Comparison of ENCODE assay signal across 26 cellular contexts in the genomic region with DNA sequence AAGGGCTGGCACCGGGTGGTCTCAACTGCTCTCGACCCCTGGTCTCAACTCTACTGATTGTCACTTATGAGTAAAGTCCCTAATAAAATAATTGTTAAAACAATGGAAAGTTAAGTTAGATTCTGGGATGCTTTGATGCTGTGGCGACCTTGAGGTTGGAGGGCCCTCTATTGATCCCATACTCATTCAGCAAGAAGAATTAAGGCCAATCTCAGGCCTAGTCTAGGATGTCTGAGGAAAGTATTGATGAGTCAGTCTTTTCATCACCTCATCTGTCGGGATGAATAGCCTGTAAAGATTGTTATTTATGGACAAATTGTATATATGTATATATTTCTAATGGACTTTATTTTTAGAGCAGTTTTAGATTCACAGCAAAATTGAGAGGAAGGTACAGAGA. TPM values are rescaled to one million over a fixed set of nuclear protein-coding genes. Genes with fewer than 3 reads are reported as not detected.
DNase-seq lines count a peak whose midpoint lies in the region; ATAC-seq, FAIRE-seq and TF ChIP-seq lines count a peak whose summit lies in the region.
"Had no signal": no experiment of that assay in that cellular context is flagged by ENCODE, and none has a peak within 500 bp of the region (broad histone marks: within the 10 kb centered on the region; RNA-seq: fewer than 3 reads in every experiment).

No MANE protein-coding gene starts in this region.

- H3K4ac ChIP-seq in H9 (ENCODE audit: low read depth, low read length), result no peak overlapping the region
- no peak overlapping the region for H3K4ac ChIP-seq in H1 (replicated peaks; ENCODE audit: insufficient read length, low read depth, low read length)
- no peak overlapping the region for H3K4ac ChIP-seq in mesenchymal stem cell (ENCODE audit: low read depth in 1 of 2, low read length in 2 of 2)

- no peak overlapping the region for H3K27ac Mint-ChIP-seq in H9
- H3K27ac Mint-ChIP-seq: activated CD4-positive, alpha-beta memory T cell treated with anti-CD3 and anti-CD28 coated beads, Interleukin-2, amount 10 ng/mL, durations not matched to agents 7 days and 5 days; activated naive CD4-positive, alpha-beta T cell treated with anti-CD3 and anti-CD28 coated beads, Interleukin-2, amount 10 ng/mL, durations not matched to agents 7 days and 5 days; activated T-cell treated with anti-CD3 and anti-CD28 coated beads, Interleukin-2, amount 50 U/mL, for 24 hours; B cell; natural killer cell had no signal

- H3K27me3 ChIP-seq in H9 (ENCODE audit: insufficient read depth, low read length) (no peaks in the 10 kb centered on the region), OCI-LY1 (ENCODE audit: insufficient read depth, low read length) (no peaks in the 10 kb centered on the region), H1 (replicated peaks in 1 of 4; ENCODE audit: control insufficient read depth in 3 of 4, extremely low read depth in 1 of 4, insufficient read depth in 3 of 4, low read length in 3 of 4) (no peaks in the 10 kb centered on the region), mesenchymal stem cell (ENCODE audit: control insufficient read depth in 1 of 2, insufficient read depth in 1 of 2, low read length in 2 of 2) (no peaks in the 10 kb centered on the region)
- H3K27me3 ChIP-seq: pancreas, upper lobe of left lung had no signal

- H2BK120ac ChIP-seq in H9 (ENCODE audit: low read depth, low read length, poor library complexity, severe bottlenecking), result no peak overlapping the region
- H2BK120ac ChIP-seq in H1 (replicated peaks; ENCODE audit: low read depth, low read length), result no peak overlapping the region
- H2BK120ac ChIP-seq in mesenchymal stem cell (ENCODE audit: low read depth, low read length), result no peak overlapping the region

- TF ChIP-seq POLR2A in H1 (IDR thresholded peaks at IDR 0.05; ENCODE audit: control extremely low read depth in 1 of 2, low read depth in 2 of 2, low read length in 2 of 2), result no peak

- H3T11ph ChIP-seq in H9 (ENCODE audit: low read length), result no peak overlapping the region

- H3K4me3 Mint-ChIP-seq in H9, result no peak overlapping the region
- H3K4me3 Mint-ChIP-seq: activated CD4-positive, alpha-beta memory T cell treated with anti-CD3 and anti-CD28 coated beads, Interleukin-2, amount 10 ng/mL, durations not matched to agents 7 days and 5 days; activated naive CD4-positive, alpha-beta T cell treated with anti-CD3 and anti-CD28 coated beads, Interleukin-2, amount 10 ng/mL, durations not matched to agents 7 days and 5 days; activated T-cell treated with anti-CD3 and anti-CD28 coated beads, Interleukin-2, amount 50 U/mL, for 24 hours; B cell; natural killer cell had no signal

- H4K91ac ChIP-seq in H9 (ENCODE audit: insufficient read length, low read depth, low read length) (no peak overlapping the region), H1 (replicated peaks; ENCODE audit: insufficient read length, low read length) (no peak overlapping the region), mesenchymal stem cell (ENCODE audit: low read length) (no peak overlapping the region)

- H3K18ac ChIP-seq in H9 (ENCODE audit: insufficient read length, low read depth, low read length) (no peak overlapping the region), H1 (ENCODE audit: extremely low read depth, low read length) (no peak overlapping the region), mesenchymal stem cell (ENCODE audit: low read depth in 1 of 2, low read length in 2 of 2) (no peak overlapping the region)

- no peak overlapping the region for H3K56ac ChIP-seq in H9 (ENCODE audit: insufficient read length, low read depth, low read length)
- no peak overlapping the region for H3K56ac ChIP-seq in H1 (replicated peaks; ENCODE audit: insufficient read length, low read depth, low read length)

- CTCF ChIA-PET in H1 (lab: Charles Lee; ENCODE audit: partially characterized antibody), result interaction anchor here (0.6 to 1.3 kb wide), 4 partner anchors 13 to 217 kb away, joined by 3 to 6 read pairs (median 4); no protein-coding TSS in a partner anchor

- H2BK12ac ChIP-seq in H9 (ENCODE audit: insufficient read length, low read depth, low read length) (no peak overlapping the region), H1 (ENCODE audit: low read depth, low read length) (no peak overlapping the region), mesenchymal stem cell (ENCODE audit: low read length in 2 of 2) (no peak overlapping the region)

- H2BK20ac ChIP-seq in H9 (ENCODE audit: low read depth, low read length, poor library complexity, severe bottlenecking) (no peak overlapping the region), H1 (ENCODE audit: low read length) (no peak overlapping the region)

- H3K23ac ChIP-seq in H9 (ENCODE audit: insufficient read length, low read depth, low read length), result no peak overlapping the region
- no peak overlapping the region for H3K23ac ChIP-seq in H1 (ENCODE audit: insufficient read length)
- H3K23ac ChIP-seq in mesenchymal stem cell (ENCODE audit: low read length in 2 of 2), result no peak overlapping the region

- H2BK15ac ChIP-seq in H9 (ENCODE audit: low read depth, low read length) (no peak overlapping the region), H1 (ENCODE audit: low read length) (no peak overlapping the region), mesenchymal stem cell (ENCODE audit: low read depth, poor library complexity, severe bottlenecking) (no peak overlapping the region)

- H3K79me2 ChIP-seq in H9 (ENCODE audit: insufficient read depth, low read length) (no peaks in the 10 kb centered on the region), OCI-LY1 (ENCODE audit: insufficient read depth, low read length) (no peaks in the 10 kb centered on the region), H1 (ENCODE audit: control insufficient read depth in 1 of 2, insufficient read depth in 2 of 2, low read length in 2 of 2) (no peaks in the 10 kb centered on the region)

- no peak overlapping the region for H2AFZ ChIP-seq in H9 (ENCODE audit: low read length)
- no peak overlapping the region for H2AFZ ChIP-seq in OCI-LY1 (ENCODE audit: low read length)
- H2AFZ ChIP-seq in H1 (ENCODE audit: low read length), result no peak overlapping the region
- no peak overlapping the region for H2AFZ ChIP-seq in mesenchymal stem cell (ENCODE audit: low read depth, low read length)

- H3K23me2 ChIP-seq in H9 (ENCODE audit: insufficient read length, low read depth, low read length, poor library complexity, severe bottlenecking) (no peaks in the 10 kb centered on the region), H1 (ENCODE audit: low read depth, low read length) (no peaks in the 10 kb centered on the region)

- no peak for ATAC-seq in GM21619 (IDR thresholded peaks at IDR 0.05; ENCODE audit: unreplicated experiment)
- ATAC-seq in GM21423 (IDR thresholded peaks at IDR 0.05; ENCODE audit: unreplicated experiment), result no peak
- ATAC-seq: natural killer cell; pancreas; stimulated activated naive CD8-positive, alpha-beta T cell treated with anti-CD3 and anti-CD28 coated beads, Interleukin-15, Interleukin-2, amounts not matched to agents 100 U/mL and 50 U/mL, for 24 hours had no signal

- H3K27me3 Mint-ChIP-seq in H9 (ENCODE audit: low read depth), result no peaks in the 10 kb centered on the region
- H3K27me3 Mint-ChIP-seq: activated T-cell treated with anti-CD3 and anti-CD28 coated beads, Interleukin-2, amount 50 U/mL, for 24 hours had no signal

- H2BK5ac ChIP-seq in H9 (ENCODE audit: insufficient read length, low read length), result no peak overlapping the region
- no peak overlapping the region for H2BK5ac ChIP-seq in H1 (ENCODE audit: low read depth, low read length)
- no peak overlapping the region for H2BK5ac ChIP-seq in mesenchymal stem cell (ENCODE audit: low read depth, low read length, poor library complexity, severe bottlenecking)

- H3K9me3 ChIP-seq in H9 (ENCODE audit: control insufficient read depth, low read depth, low read length) (no peaks in the 10 kb centered on the region), OCI-LY1 (ENCODE audit: low read length) (no peaks in the 10 kb centered on the region), H1 (ENCODE audit: insufficient read depth in 2 of 2, low read depth in 1 of 2, low read length in 1 of 2) (no peaks in the 10 kb centered on the region), mesenchymal stem cell (ENCODE audit: control insufficient read depth, low read length) (no peaks in the 10 kb centered on the region)
- H3K9me3 ChIP-seq: Caco-2, pancreas, upper lobe of left lung had no signal

- H3K14ac ChIP-seq in H9 (ENCODE audit: insufficient read depth, low read length) (no peak overlapping the region), H1 (ENCODE audit: insufficient read length) (no peak overlapping the region), mesenchymal stem cell (ENCODE audit: low read length in 2 of 2) (no peak overlapping the region)

- no peaks in the 10 kb centered on the region for H3K9me2 ChIP-seq in OCI-LY1 (ENCODE audit: low read depth, low read length)

- H4K20me1 ChIP-seq in H9 (ENCODE audit: control insufficient read depth, insufficient read depth, insufficient read length) (no peaks in the 10 kb centered on the region), OCI-LY1 (ENCODE audit: insufficient read depth, low read length) (no peaks in the 10 kb centered on the region), H1 (replicated peaks in 1 of 2; ENCODE audit: control insufficient read depth in 1 of 2, insufficient read depth in 2 of 2, low read length in 2 of 2) (no peaks in the 10 kb centered on the region)

- no peak overlapping the region for H4K5ac ChIP-seq in H9 (ENCODE audit: insufficient read length, low read depth, low read length)
- no peak overlapping the region for H4K5ac ChIP-seq in H1 (ENCODE audit: insufficient read length, low read depth, low read length)

- peak; percentile 32; the same call in 1 of the 3 replicates for TF ChIP-seq CTCF in H9 (conservative IDR thresholded peaks at IDR 0.05)
- TF ChIP-seq CTCF in OCI-LY1 (IDR thresholded peaks at IDR 0.05; ENCODE audit: low read length), result peak; percentile 26; the same call in 1 of the 2 replicates
- peak in 1 of 3 experiments; percentile 24; a peak in 1 of 4 replicates for TF ChIP-seq CTCF in H1 (IDR thresholded peaks at IDR 0.05; ENCODE audit: control extremely low read depth in 1 of 3, insufficient read depth in 1 of 3, low read depth in 1 of 3, low read length in 3 of 3)

- H2AK5ac ChIP-seq in H9 (ENCODE audit: insufficient read length, low read length) (no peak overlapping the region), H1 (ENCODE audit: low read depth, low read length) (no peak overlapping the region), mesenchymal stem cell (ENCODE audit: low read length, severe bottlenecking) (no peak overlapping the region)

- H3F3A ChIP-seq in OCI-LY1 (ENCODE audit: insufficient read depth, low read length), result no peaks in the 10 kb centered on the region

- no peaks in the 10 kb centered on the region for H3K36me3 Mint-ChIP-seq in H9 (ENCODE audit: insufficient read depth in 1 of 3, low read depth in 3 of 3)
- H3K36me3 Mint-ChIP-seq: activated naive CD4-positive, alpha-beta T cell treated with anti-CD3 and anti-CD28 coated beads, Interleukin-2, amount 10 ng/mL, durations not matched to agents 7 days and 5 days; natural killer cell had no signal

- H3K36me3 ChIP-seq in OCI-LY1 (ENCODE audit: insufficient read depth, low read length) (no peaks in the 10 kb centered on the region), H1 (ENCODE audit: control insufficient read depth in 2 of 4, insufficient read depth in 4 of 4, low read length in 3 of 4) (no peaks in the 10 kb centered on the region), mesenchymal stem cell (ENCODE audit: control insufficient read depth in 1 of 2, insufficient read depth in 2 of 2, low read depth in 1 of 2, low read length in 2 of 2) (no peaks in the 10 kb centered on the region)
- H3K36me3 ChIP-seq: pancreas, upper lobe of left lung had no signal

- H3K4me2 ChIP-seq in H9 (ENCODE audit: insufficient read depth, insufficient read length, low read length) (no peak overlapping the region), OCI-LY1 (ENCODE audit: low read length) (no peak overlapping the region), H1 (ENCODE audit: insufficient read depth in 1 of 2, low read depth in 2 of 2, low read length in 2 of 2) (no peak overlapping the region), mesenchymal stem cell (ENCODE audit: low read length, poor library complexity, severe bottlenecking) (no peak overlapping the region)
- H3K4me2 ChIP-seq: KMS-11 had no signal

- no peak for DNase-seq in H9
- DNase-seq in H1 (ENCODE audit: low read depth in 1 of 2, low spot score in 2 of 2), result no peak
- DNase-seq in mesenchymal stem cell, result no peak
- no peak for DNase-seq in stimulated activated naive CD4-positive, alpha-beta T cell treated with Interleukin-2 at 50 U/mL for 16 hours (lab: John Stamatoyannopoulos, UW)
- DNase-seq: activated CD4-positive, alpha-beta memory T cell treated with anti-CD3 and anti-CD28 coated beads, Interleukin-2, amount 10 ng/mL, durations not matched to agents 7 days and 5 days; activated naive CD4-positive, alpha-beta T cell treated with anti-CD3 and anti-CD28 coated beads, Interleukin-2, amount 10 ng/mL, durations not matched to agents 7 days and 5 days; activated T-cell treated with anti-CD3 and anti-CD28 coated beads, Interleukin-2, amount 50 U/mL, for 24 hours; anterior cingulate cortex; Caco-2; foreskin melanocyte; hypothalamus; kidney; natural killer cell; NCI-H1105 treated with DMSO at 0.1 percent for 48 hours; NCI-H2107; pancreas; SHP77 treated with DMSO at 0.1 percent for 48 hours; stimulated activated CD4-positive, alpha-beta T cell treated with anti-CD3 and anti-CD28 coated beads, Interleukin-1b, Interleukin-23, amount 100 ng/mL, for 48 hours; stimulated activated naive CD8-positive, alpha-beta T cell treated with anti-CD3 and anti-CD28 coated beads, Interleukin-15, Interleukin-2, amounts not matched to agents 100 U/mL and 50 U/mL, for 24 hours; T-helper 1 cell had no signal

- H4K8ac ChIP-seq in H9 (replicated peaks; ENCODE audit: insufficient read length, low read depth, low read length), result no peak overlapping the region
- no peak overlapping the region for H4K8ac ChIP-seq in H1 (ENCODE audit: extremely low read depth, insufficient read depth, low read length)
- no peak overlapping the region for H4K8ac ChIP-seq in mesenchymal stem cell (ENCODE audit: low read length)

- no peaks in the 10 kb centered on the region for H3K4me1 ChIP-seq in H9 (ENCODE audit: insufficient read depth, low read length)
- no peaks in the 10 kb centered on the region for H3K4me1 ChIP-seq in OCI-LY1 (ENCODE audit: insufficient read depth, low read length, severe bottlenecking)
- no peaks in the 10 kb centered on the region for H3K4me1 ChIP-seq in H1 (replicated peaks in 1 of 4; ENCODE audit: control insufficient read depth in 3 of 4, insufficient read depth in 4 of 4, low read length in 3 of 4)
- no peaks in the 10 kb centered on the region for H3K4me1 ChIP-seq in mesenchymal stem cell (ENCODE audit: control insufficient read depth, insufficient read depth, low read depth, low read length)
- H3K4me1 ChIP-seq: Caco-2, pancreas, upper lobe of left lung had no signal

- WGBS in H9 (ENCODE audit: extremely low coverage, insufficient read length, low lambda C conversion rate), result no CpG with 5 or more reads among the region's 4 CpGs
- WGBS in H1 (ENCODE audit: extremely low coverage in 1 of 2, insufficient coverage in 1 of 2, insufficient read length in 1 of 2, insufficient replicate concordance in 2 of 2, low coverage in 1 of 2, low lambda C conversion rate in 2 of 2, missing lambda C conversion rate in 1 of 2), 2 experiments, result 82% methylated on average over 4 of the region's 4 CpGs; no CpG with 5 or more reads in 1 of the 2 experiments
- WGBS in mesenchymal stem cell, result 75% methylated on average over 2 of the region's 4 CpGs

- no peak for TF ChIP-seq EP300 in H1 (IDR thresholded peaks at IDR 0.05; ENCODE audit: borderline replicate concordance in 1 of 2, low read depth in 2 of 2, low read length in 2 of 2)

- H3K9me3 Mint-ChIP-seq in H9, result no peaks in the 10 kb centered on the region
- H3K9me3 Mint-ChIP-seq: activated CD4-positive, alpha-beta memory T cell treated with anti-CD3 and anti-CD28 coated beads, Interleukin-2, amount 10 ng/mL, durations not matched to agents 7 days and 5 days; activated naive CD4-positive, alpha-beta T cell treated with anti-CD3 and anti-CD28 coated beads, Interleukin-2, amount 10 ng/mL, durations not matched to agents 7 days and 5 days; activated T-cell treated with anti-CD3 and anti-CD28 coated beads, Interleukin-2, amount 50 U/mL, for 24 hours; natural killer cell had no signal

- peaks cover 0 to 2% of the 10 kb centered on the region in 2 experiments; a peak in 1 of 4 replicates for H3K4me1 Mint-ChIP-seq in H9
- H3K4me1 Mint-ChIP-seq: B cell, natural killer cell had no signal

- no peak overlapping the region for H3K27ac ChIP-seq in H9 (ENCODE audit: insufficient read length, low read depth, low read length)
- no peak overlapping the region for H3K27ac ChIP-seq in OCI-LY1 (ENCODE audit: low read depth, low read length, poor library complexity, severe bottlenecking)
- no peak overlapping the region for H3K27ac ChIP-seq in H1 (ENCODE audit: low read depth, low read length)
- no peak overlapping the region for H3K27ac ChIP-seq in mesenchymal stem cell (ENCODE audit: low read length, poor library complexity, severe bottlenecking)
- H3K27ac ChIP-seq: KMS-11, pancreas, upper lobe of left lung had no signal

- H3K79me1 ChIP-seq in H9 (ENCODE audit: insufficient read depth, low read depth, low read length, poor library complexity, severe bottlenecking), result no peaks in the 10 kb centered on the region
- H3K79me1 ChIP-seq in H1 (ENCODE audit: low read depth, low read length), result no peaks in the 10 kb centered on the region
- H3K79me1 ChIP-seq in mesenchymal stem cell (replicated peaks; ENCODE audit: low read length, poor library complexity, severe bottlenecking), result no peaks in the 10 kb centered on the region

- no peak overlapping the region for H3K4me3 ChIP-seq in OCI-LY1 (ENCODE audit: low read depth, low read length, poor library complexity, severe bottlenecking)
- no peak overlapping the region for H3K4me3 ChIP-seq in H1 (ENCODE audit: extremely low read depth in 1 of 4, insufficient read depth in 2 of 4, low read depth in 3 of 4, low read length in 4 of 4)
- no peak overlapping the region for H3K4me3 ChIP-seq in mesenchymal stem cell (ENCODE audit: insufficient read depth in 1 of 2, low read depth in 1 of 2, low read length in 2 of 2)
- H3K4me3 ChIP-seq: pancreas, upper lobe of left lung had no signal

- peak; percentile 66 for TF ChIP-seq RAD21 in H1 (IDR thresholded peaks at IDR 0.05 in 1 of 2, conservative IDR thresholded peaks at IDR 0.05 in 1 of 2; ENCODE audit: low read depth in 2 of 2, low read length in 2 of 2)

- FAIRE-seq in H1 (lab: Jason Lieb, UNC), result no peak
- FAIRE-seq: kidney, pancreas had no signal

- H3K9ac ChIP-seq in H9 (ENCODE audit: extremely low read depth, insufficient read length, low read length) (no peak overlapping the region), OCI-LY1 (ENCODE audit: low read length) (no peak overlapping the region), H1 (replicated peaks in 1 of 4; ENCODE audit: extremely low read depth in 1 of 4, low read depth in 3 of 4, low read length in 3 of 4) (no peak overlapping the region), mesenchymal stem cell (ENCODE audit: low read length) (peak overlapping the region; percentile 3)
- H3K9ac ChIP-seq: KMS-11 had no signal

- POLR2A ChIA-PET in H1 (lab: Charles Lee; ENCODE audit: partially characterized antibody), result no interaction called here

RNA-seq across cellular contexts. Expression of gene WDR36, which starts 50.8 kb away (rescaled TPM):
- 41.3 and 42.0 TPM in 2 replicates for total RNA-seq in H9 (2021)
- 41.8 and 43.7 TPM in 2 replicates for total RNA-seq in H1 (2021; fragmentation: NEBNext Ultra II Directional; extraction: Animal tissue kit (Norgen Biotek cat#: 25700))
- 6.9 and 9.3 TPM in 2 replicates for polyA plus RNA-seq in H1 (2011; rRNA removed)
- polyA plus RNA-seq in H1 (2011; cell fraction: cytosol; rRNA removed), result 10.6 TPM
- 12.9 TPM for polyA plus RNA-seq in H1 (2011; cell fraction: nucleus; rRNA removed)
- 9.9 to 24.1 TPM (median 13.2 TPM) in 4 replicates for polyA plus RNA-seq in H1 (2012, experiment 1 of 2)
- polyA plus RNA-seq in H1 (2012, experiment 2 of 2), result 1.1 TPM
- 19.2 TPM for polyA plus RNA-seq in H1 (2013, experiment 1 of 2)
- 18.7 TPM for polyA plus RNA-seq in H1 (2013, experiment 2 of 2)
- polyA minus RNA-seq in H1 (2011; rRNA and poly(A)+ RNA removed), result 47.0 and 59.6 TPM in 2 replicates
- 28.5 TPM for polyA minus RNA-seq in H1 (2011; cell fraction: cytosol; rRNA and poly(A)+ RNA removed)
- 107 TPM for polyA minus RNA-seq in H1 (2011; cell fraction: nucleus; rRNA and poly(A)+ RNA removed)
- polyA plus RNA-seq in mesenchymal stem cell (2013, experiment 1 of 2), result 22.8 TPM
- 22.7 TPM for polyA plus RNA-seq in mesenchymal stem cell (2013, experiment 2 of 2)
